In genomic region chr2:175181104-175181876, GRCh38 we compare ENCODE assay signal across 8 cellular contexts.
DNase-seq lines count a peak whose midpoint lies in the region; ATAC-seq and TF ChIP-seq lines count a peak whose summit lies in the region.

TSS of gene ATP5MC3 (minus strand) at chr2:175181710. CDS start at chr2:175181393, 317 bp downstream.

- peaks cover 19% of the 10 kb centered on the region for H3K4me1 Mint-ChIP-seq in central memory CD8-positive, alpha-beta T cell

- peaks cover 29% of the 10 kb centered on the region for H3K36me3 Mint-ChIP-seq in central memory CD8-positive, alpha-beta T cell (ENCODE audit: insufficient read depth)

- peak within 1 kb of the TSS; percentile 93 for H3K4me3 Mint-ChIP-seq in central memory CD8-positive, alpha-beta T cell

- in situ Hi-C loops in GM18951 (cut with MboI; ENCODE audit: low sequenced_read_pairs, unreplicated experiment): no loop called here

- H3K9me3 Mint-ChIP-seq in central memory CD8-positive, alpha-beta T cell: no peaks in the 10 kb centered on the region

- ATAC-seq in HG03196 (IDR thresholded peaks at IDR 0.05; ENCODE audit: unreplicated experiment): peak; percentile 82
- ATAC-seq in central memory CD8-positive, alpha-beta T cell (replicated peaks; ENCODE audit: extremely low read depth, poor library complexity, severe bottlenecking): peak; percentile 90

- TF ChIP-seq CTCF in AG09319 (IDR thresholded peaks at IDR 0.05; ENCODE audit: low read depth, low read length): peak; percentile 12

- peak; percentile 95 for TF ChIP-seq POLR2A in GM18951 (IDR thresholded peaks at IDR 0.05; ENCODE audit: extremely low read depth, insufficient read depth, insufficient read length)

- H3K27me3 Mint-ChIP-seq in central memory CD8-positive, alpha-beta T cell: no peaks in the 10 kb centered on the region

- DNase-seq in AG09319 (ENCODE audit: extremely low read depth, low read depth) (peak; percentile 89), NCI-H345 treated with DMSO at 0.1 percent for 48 hours (lab: John Stamatoyannopoulos, UW; ENCODE audit: unreplicated experiment) (peak; percentile 88), islet precursor cell (peak; percentile 97)
- DNase-seq in activated CD4-positive, CD25-positive, alpha-beta regulatory T cell treated with anti-CD3 and anti-CD28 coated beads, Interleukin-2, amount 50 U/mL, for 16 hours (ENCODE audit: low read depth, low spot score): peak; percentile 80
- DNase-seq in central memory CD8-positive, alpha-beta T cell (ENCODE audit: low spot score in 2 of 2): peak; percentile 82 to 86
- peak; percentile 84 to 91 (median 90) for DNase-seq in stimulated activated CD4-positive, alpha-beta T cell treated with anti-CD3 and anti-CD28 coated beads, Interleukin-12 subunit alpha, Interleukin-12 subunit beta, amount 100 ng/mL, for 48 hours (ENCODE audit: low read depth in 2 of 3, low spot score in 1 of 3)

- H3K27ac Mint-ChIP-seq in central memory CD8-positive, alpha-beta T cell (ENCODE audit: low read depth): peak within 1 kb of the TSS; percentile 82

Comparison
In these comparisons a context has a peak if more than half of its experiments do, and no peak if none do; other contexts are left out.
1. Peak in every context shown above with its lines: DNase-seq and ATAC-seq.